Comparison of ENCODE assay signal across 1 cellular context in the genomic region with DNA sequence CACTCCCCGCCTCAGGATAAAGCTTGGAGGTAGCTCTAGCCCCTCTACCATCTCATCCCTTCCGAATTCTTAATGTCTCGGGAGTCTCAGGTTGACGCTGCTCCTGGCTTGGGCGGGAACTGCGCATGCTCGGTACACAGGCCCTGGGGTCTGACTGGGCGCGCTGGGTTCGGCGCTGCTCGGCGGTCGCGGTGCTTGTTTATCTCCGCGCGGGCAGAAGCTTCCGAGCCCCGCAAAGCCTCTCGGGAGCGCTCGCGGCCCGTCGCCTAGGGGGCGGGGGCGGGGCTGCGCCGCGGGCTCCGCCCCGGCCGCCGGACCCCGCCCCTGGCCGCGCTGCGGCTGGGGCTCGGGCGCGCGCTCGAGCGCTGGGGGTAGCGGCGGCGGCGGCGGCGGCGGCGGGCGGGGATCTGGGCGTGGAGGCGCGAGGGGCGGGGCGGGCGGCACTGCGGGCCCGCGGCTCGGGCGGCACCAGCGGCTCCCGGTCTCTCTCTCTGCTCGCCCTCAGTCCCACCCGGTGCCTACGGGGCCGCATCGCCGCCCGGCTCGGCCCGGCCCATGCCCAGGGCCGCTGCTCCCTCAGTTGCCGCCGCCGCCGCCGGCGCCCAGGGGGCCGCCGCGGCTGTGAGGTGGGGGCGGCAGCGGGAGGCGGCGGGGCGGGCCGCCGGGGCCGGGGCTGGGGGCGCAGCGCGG.
TF ChIP-seq lines count a peak whose summit lies in the region.

Gene RAP2A (plus strand): TSS at position 443 of the 690 bp plus-strand sequence. CDS start 302 bp downstream, outside the sequence.

TF ChIP-seq in HepG2, 621 proteins besides CTCF, POLR2A, EP300 and RAD21 (continued from another document and continues in another):
- TF ChIP-seq REPIN1 (CRISPR knock-in tag; IDR thresholded peaks at IDR 0.05; ENCODE audit: borderline replicate concordance, low read depth) (no peak), CCAR2 (optimal IDR thresholded peaks at IDR 0.05; ENCODE audit: low read depth, low read length) (no peak), ZNF839 (CRISPR knock-in tag; IDR thresholded peaks at IDR 0.05; ENCODE audit: borderline replicate concordance) (no peak), IRF1 (CRISPR knock-in tag; IDR thresholded peaks at IDR 0.05; ENCODE audit: low read depth) (no peak), MLX (CRISPR knock-in tag; IDR thresholded peaks at IDR 0.05) (no peak), ADNP (CRISPR knock-in tag; IDR thresholded peaks at IDR 0.05) (no peak), PHF21A (CRISPR knock-in tag; IDR thresholded peaks at IDR 0.05) (no peak), ZNF572 (CRISPR knock-in tag; IDR thresholded peaks at IDR 0.05) (peak; percentile 27; the same call in 1 of the 2 replicates), ZNF136 (CRISPR knock-in tag; IDR thresholded peaks at IDR 0.05; ENCODE audit: low read depth) (no peak), POGZ (CRISPR knock-in tag; IDR thresholded peaks at IDR 0.05) (no peak), NONO (IDR thresholded peaks at IDR 0.05) (no peak), NONO (CRISPR knock-in tag; conservative IDR thresholded peaks at IDR 0.05) (0 out of 2 replicates have a peak, but pooled peaks have one; percentile 34), ZNF616 (CRISPR knock-in tag; IDR thresholded peaks at IDR 0.05; ENCODE audit: low read depth) (0 out of 2 replicates have a peak, but pooled peaks have one; percentile 42), ZNF337 (CRISPR knock-in tag; IDR thresholded peaks at IDR 0.05; ENCODE audit: borderline replicate concordance, low read depth) (no peak), DNMT3B (CRISPR knock-in tag; conservative IDR thresholded peaks at IDR 0.05) (no peak), ZKSCAN8 (CRISPR knock-in tag; IDR thresholded peaks at IDR 0.05; ENCODE audit: borderline replicate concordance) (no peak), PHF20 (CRISPR knock-in tag; IDR thresholded peaks at IDR 0.05) (0 out of 2 replicates have a peak, but pooled peaks have one; percentile 3), RBM39 (IDR thresholded peaks at IDR 0.05; ENCODE audit: low read depth, low read length, poor library complexity, severe bottlenecking) (no peak), CSRNP2 (CRISPR knock-in tag; conservative IDR thresholded peaks at IDR 0.05; ENCODE audit: low read depth) (no peak)
- TF ChIP-seq, protein P1, sequence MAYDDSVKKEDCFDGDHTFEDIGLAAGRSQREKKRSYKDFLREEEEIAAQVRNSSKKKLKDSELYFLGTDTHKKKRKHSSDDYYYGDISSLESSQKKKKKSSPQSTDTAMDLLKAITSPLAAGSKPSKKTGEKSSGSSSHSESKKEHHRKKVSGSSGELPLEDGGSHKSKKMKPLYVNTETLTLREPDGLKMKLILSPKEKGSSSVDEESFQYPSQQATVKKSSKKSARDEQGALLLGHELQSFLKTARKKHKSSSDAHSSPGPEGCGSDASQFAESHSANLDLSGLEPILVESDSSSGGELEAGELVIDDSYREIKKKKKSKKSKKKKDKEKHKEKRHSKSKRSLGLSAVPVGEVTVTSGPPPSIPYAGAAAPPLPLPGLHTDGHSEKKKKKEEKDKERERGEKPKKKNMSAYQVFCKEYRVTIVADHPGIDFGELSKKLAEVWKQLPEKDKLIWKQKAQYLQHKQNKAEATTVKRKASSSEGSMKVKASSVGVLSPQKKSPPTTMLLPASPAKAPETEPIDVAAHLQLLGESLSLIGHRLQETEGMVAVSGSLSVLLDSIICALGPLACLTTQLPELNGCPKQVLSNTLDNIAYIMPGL (CRISPR knock-in tag; IDR thresholded peaks at IDR 0.05; ENCODE audit: borderline replicate concordance in 1 of 2, low read depth in 1 of 2): 0 out of 4 replicates have a peak, but pooled peaks of 1 of the 2 experiments have one; percentile 21
- TF ChIP-seq, protein P2, sequence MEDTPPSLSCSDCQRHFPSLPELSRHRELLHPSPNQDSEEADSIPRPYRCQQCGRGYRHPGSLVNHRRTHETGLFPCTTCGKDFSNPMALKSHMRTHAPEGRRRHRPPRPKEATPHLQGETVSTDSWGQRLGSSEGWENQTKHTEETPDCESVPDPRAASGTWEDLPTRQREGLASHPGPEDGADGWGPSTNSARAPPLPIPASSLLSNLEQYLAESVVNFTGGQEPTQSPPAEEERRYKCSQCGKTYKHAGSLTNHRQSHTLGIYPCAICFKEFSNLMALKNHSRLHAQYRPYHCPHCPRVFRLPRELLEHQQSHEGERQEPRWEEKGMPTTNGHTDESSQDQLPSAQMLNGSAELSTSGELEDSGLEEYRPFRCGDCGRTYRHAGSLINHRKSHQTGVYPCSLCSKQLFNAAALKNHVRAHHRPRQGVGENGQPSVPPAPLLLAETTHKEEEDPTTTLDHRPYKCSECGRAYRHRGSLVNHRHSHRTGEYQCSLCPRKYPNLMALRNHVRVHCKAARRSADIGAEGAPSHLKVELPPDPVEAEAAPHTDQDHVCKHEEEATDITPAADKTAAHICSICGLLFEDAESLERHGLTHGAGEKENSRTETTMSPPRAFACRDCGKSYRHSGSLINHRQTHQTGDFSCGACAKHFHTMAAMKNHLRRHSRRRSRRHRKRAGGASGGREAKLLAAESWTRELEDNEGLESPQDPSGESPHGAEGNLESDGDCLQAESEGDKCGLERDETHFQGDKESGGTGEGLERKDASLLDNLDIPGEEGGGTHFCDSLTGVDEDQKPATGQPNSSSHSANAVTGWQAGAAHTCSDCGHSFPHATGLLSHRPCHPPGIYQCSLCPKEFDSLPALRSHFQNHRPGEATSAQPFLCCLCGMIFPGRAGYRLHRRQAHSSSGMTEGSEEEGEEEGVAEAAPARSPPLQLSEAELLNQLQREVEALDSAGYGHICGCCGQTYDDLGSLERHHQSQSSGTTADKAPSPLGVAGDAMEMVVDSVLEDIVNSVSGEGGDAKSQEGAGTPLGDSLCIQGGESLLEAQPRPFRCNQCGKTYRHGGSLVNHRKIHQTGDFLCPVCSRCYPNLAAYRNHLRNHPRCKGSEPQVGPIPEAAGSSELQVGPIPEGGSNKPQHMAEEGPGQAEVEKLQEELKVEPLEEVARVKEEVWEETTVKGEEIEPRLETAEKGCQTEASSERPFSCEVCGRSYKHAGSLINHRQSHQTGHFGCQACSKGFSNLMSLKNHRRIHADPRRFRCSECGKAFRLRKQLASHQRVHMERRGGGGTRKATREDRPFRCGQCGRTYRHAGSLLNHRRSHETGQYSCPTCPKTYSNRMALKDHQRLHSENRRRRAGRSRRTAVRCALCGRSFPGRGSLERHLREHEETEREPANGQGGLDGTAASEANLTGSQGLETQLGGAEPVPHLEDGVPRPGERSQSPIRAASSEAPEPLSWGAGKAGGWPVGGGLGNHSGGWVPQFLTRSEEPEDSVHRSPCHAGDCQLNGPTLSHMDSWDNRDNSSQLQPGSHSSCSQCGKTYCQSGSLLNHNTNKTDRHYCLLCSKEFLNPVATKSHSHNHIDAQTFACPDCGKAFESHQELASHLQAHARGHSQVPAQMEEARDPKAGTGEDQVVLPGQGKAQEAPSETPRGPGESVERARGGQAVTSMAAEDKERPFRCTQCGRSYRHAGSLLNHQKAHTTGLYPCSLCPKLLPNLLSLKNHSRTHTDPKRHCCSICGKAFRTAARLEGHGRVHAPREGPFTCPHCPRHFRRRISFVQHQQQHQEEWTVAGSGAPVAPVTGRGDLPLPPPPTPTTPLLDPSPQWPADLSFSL (CRISPR knock-in tag; IDR thresholded peaks at IDR 0.05): no peak
- TF ChIP-seq, protein P3, sequence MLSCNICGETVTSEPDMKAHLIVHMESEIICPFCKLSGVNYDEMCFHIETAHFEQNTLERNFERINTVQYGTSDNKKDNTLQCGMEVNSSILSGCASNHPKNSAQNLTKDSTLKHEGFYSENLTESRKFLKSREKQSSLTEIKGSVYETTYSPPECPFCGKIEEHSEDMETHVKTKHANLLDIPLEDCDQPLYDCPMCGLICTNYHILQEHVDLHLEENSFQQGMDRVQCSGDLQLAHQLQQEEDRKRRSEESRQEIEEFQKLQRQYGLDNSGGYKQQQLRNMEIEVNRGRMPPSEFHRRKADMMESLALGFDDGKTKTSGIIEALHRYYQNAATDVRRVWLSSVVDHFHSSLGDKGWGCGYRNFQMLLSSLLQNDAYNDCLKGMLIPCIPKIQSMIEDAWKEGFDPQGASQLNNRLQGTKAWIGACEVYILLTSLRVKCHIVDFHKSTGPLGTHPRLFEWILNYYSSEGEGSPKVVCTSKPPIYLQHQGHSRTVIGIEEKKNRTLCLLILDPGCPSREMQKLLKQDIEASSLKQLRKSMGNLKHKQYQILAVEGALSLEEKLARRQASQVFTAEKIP (CRISPR knock-in tag; IDR thresholded peaks at IDR 0.05; ENCODE audit: borderline replicate concordance): no peak
- TF ChIP-seq, protein P4, sequence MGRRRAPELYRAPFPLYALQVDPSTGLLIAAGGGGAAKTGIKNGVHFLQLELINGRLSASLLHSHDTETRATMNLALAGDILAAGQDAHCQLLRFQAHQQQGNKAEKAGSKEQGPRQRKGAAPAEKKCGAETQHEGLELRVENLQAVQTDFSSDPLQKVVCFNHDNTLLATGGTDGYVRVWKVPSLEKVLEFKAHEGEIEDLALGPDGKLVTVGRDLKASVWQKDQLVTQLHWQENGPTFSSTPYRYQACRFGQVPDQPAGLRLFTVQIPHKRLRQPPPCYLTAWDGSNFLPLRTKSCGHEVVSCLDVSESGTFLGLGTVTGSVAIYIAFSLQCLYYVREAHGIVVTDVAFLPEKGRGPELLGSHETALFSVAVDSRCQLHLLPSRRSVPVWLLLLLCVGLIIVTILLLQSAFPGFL (CRISPR knock-in tag; IDR thresholded peaks at IDR 0.05): no peak
- TF ChIP-seq, protein P5, sequence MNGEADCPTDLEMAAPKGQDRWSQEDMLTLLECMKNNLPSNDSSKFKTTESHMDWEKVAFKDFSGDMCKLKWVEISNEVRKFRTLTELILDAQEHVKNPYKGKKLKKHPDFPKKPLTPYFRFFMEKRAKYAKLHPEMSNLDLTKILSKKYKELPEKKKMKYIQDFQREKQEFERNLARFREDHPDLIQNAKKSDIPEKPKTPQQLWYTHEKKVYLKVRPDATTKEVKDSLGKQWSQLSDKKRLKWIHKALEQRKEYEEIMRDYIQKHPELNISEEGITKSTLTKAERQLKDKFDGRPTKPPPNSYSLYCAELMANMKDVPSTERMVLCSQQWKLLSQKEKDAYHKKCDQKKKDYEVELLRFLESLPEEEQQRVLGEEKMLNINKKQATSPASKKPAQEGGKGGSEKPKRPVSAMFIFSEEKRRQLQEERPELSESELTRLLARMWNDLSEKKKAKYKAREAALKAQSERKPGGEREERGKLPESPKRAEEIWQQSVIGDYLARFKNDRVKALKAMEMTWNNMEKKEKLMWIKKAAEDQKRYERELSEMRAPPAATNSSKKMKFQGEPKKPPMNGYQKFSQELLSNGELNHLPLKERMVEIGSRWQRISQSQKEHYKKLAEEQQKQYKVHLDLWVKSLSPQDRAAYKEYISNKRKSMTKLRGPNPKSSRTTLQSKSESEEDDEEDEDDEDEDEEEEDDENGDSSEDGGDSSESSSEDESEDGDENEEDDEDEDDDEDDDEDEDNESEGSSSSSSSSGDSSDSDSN (CRISPR knock-in tag; IDR thresholded peaks at IDR 0.05): no peak
- TF ChIP-seq, protein P6, sequence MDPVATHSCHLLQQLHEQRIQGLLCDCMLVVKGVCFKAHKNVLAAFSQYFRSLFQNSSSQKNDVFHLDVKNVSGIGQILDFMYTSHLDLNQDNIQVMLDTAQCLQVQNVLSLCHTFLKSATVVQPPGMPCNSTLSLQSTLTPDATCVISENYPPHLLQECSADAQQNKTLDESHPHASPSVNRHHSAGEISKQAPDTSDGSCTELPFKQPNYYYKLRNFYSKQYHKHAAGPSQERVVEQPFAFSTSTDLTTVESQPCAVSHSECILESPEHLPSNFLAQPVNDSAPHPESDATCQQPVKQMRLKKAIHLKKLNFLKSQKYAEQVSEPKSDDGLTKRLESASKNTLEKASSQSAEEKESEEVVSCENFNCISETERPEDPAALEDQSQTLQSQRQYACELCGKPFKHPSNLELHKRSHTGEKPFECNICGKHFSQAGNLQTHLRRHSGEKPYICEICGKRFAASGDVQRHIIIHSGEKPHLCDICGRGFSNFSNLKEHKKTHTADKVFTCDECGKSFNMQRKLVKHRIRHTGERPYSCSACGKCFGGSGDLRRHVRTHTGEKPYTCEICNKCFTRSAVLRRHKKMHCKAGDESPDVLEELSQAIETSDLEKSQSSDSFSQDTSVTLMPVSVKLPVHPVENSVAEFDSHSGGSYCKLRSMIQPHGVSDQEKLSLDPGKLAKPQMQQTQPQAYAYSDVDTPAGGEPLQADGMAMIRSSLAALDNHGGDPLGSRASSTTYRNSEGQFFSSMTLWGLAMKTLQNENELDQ (CRISPR knock-in tag; IDR thresholded peaks at IDR 0.05; ENCODE audit: borderline replicate concordance): no peak
- TF ChIP-seq, protein P7, sequence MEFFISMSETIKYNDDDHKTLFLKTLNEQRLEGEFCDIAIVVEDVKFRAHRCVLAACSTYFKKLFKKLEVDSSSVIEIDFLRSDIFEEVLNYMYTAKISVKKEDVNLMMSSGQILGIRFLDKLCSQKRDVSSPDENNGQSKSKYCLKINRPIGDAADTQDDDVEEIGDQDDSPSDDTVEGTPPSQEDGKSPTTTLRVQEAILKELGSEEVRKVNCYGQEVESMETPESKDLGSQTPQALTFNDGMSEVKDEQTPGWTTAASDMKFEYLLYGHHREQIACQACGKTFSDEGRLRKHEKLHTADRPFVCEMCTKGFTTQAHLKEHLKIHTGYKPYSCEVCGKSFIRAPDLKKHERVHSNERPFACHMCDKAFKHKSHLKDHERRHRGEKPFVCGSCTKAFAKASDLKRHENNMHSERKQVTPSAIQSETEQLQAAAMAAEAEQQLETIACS (CRISPR knock-in tag; IDR thresholded peaks at IDR 0.05): peak; percentile 53; the same call in 1 of the 2 replicates
- TF ChIP-seq, protein P8, sequence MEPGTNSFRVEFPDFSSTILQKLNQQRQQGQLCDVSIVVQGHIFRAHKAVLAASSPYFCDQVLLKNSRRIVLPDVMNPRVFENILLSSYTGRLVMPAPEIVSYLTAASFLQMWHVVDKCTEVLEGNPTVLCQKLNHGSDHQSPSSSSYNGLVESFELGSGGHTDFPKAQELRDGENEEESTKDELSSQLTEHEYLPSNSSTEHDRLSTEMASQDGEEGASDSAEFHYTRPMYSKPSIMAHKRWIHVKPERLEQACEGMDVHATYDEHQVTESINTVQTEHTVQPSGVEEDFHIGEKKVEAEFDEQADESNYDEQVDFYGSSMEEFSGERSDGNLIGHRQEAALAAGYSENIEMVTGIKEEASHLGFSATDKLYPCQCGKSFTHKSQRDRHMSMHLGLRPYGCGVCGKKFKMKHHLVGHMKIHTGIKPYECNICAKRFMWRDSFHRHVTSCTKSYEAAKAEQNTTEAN (CRISPR knock-in tag; conservative IDR thresholded peaks at IDR 0.05): no peak
